11 cellular contexts compared by ENCODE assay signal in genomic region chr9:109967651-109968331, GRCh38.
A peak's percentile ranks its signal among the peaks of the same experiment; 100 is the strongest.
DNase-seq lines count a peak whose midpoint lies in the region; ATAC-seq and TF ChIP-seq lines count a peak whose summit lies in the region.
"Had no signal": no experiment of that assay in that cellular context is flagged by ENCODE, and none has a peak within 500 bp of the region (broad histone marks: within the 10 kb centered on the region; RNA-seq: fewer than 3 reads in every experiment).

No MANE protein-coding gene starts in this region.

- H3K9me3 ChIP-seq in esophagus muscularis mucosa (no peaks in the 10 kb centered on the region), psoas muscle (no peaks in the 10 kb centered on the region)

- no peak for TF ChIP-seq EP300 in esophagus muscularis mucosa (IDR thresholded peaks at IDR 0.05)

- H3K27ac ChIP-seq in esophagus muscularis mucosa (replicated peaks in 1 of 4) (no peak overlapping the region), psoas muscle (no peak overlapping the region)

- TF ChIP-seq POLR2A in esophagus muscularis mucosa (IDR thresholded peaks at IDR 0.05; ENCODE audit: low read depth): no peak

- H3K4me1 ChIP-seq in esophagus muscularis mucosa (peaks cover 3 to 17% (median 15%) of the 10 kb centered on the region in 4 donors), psoas muscle (no peaks in the 10 kb centered on the region)

- ATAC-seq in GM21360 (IDR thresholded peaks at IDR 0.05; ENCODE audit: unreplicated experiment) (peak; percentile 33), HG03575 (IDR thresholded peaks at IDR 0.05; ENCODE audit: extremely low read depth, insufficient number of reproducible peaks, low FRiP score, unreplicated experiment) (peak; percentile 32), psoas muscle (no peak)

- peak; percentile 47 for DNase-seq in GM10266 (ENCODE audit: extremely low spot score)
- DNase-seq in globus pallidus (ENCODE audit: low spot score): peak; percentile 33
- DNase-seq in esophagus muscularis mucosa (ENCODE audit: extremely low spot score): no peak
- no peak for DNase-seq in NCI-H2196 treated with DMSO at 0.1 percent for 48 hours (lab: John Stamatoyannopoulos, UW; ENCODE audit: unreplicated experiment)
- DNase-seq in NCI-H1092 (lab: John Stamatoyannopoulos, UW): no peak
- no peak for DNase-seq in psoas muscle
- DNase-seq: anterior cingulate cortex, NCI-H748 treated with DMSO at 0.1 percent for 48 hours had no signal

- H3K4me3 ChIP-seq in esophagus muscularis mucosa (no peak overlapping the region), psoas muscle (no peak overlapping the region)
- H3K4me3 ChIP-seq: lung had no signal

- TF ChIP-seq CTCF in GM10266 (IDR thresholded peaks at IDR 0.05; ENCODE audit: control insufficient read depth, insufficient read depth, low read depth, missing control alignments) (no peak), esophagus muscularis mucosa (IDR thresholded peaks at IDR 0.05) (no peak), psoas muscle (IDR thresholded peaks at IDR 0.05) (no peak)

- 100% methylated on average over 5 of the region's 5 CpGs for WGBS in esophagus muscularis mucosa
- WGBS in psoas muscle, 3 donors: 86 to 91% (median 91%) methylated on average over 5 of the region's 5 CpGs

- intact Hi-C loops in esophagus muscularis mucosa (cut with DNase I): no loop called here
- intact Hi-C loops in psoas muscle (cut with DNase I): no loop called here

- H3K27me3 ChIP-seq in esophagus muscularis mucosa (no peaks in the 10 kb centered on the region), psoas muscle (ENCODE audit: insufficient read depth in 3 of 3, low read length in 2 of 3) (no peaks in the 10 kb centered on the region)

- H3K36me3 ChIP-seq in esophagus muscularis mucosa (no peaks in the 10 kb centered on the region), psoas muscle (ENCODE audit: insufficient read depth in 1 of 2, low read depth in 1 of 2) (no peaks in the 10 kb centered on the region)

Comparison
In these comparisons a context has a peak if more than half of its experiments do, and no peak if none do; other contexts are left out.
1. DNase-seq: peak in GM10266 (single experiment) and globus pallidus (single experiment); none in esophagus muscularis mucosa (single experiment), NCI-H2196 treated with DMSO at 0.1 percent for 48 hours (single experiment), NCI-H1092 (single experiment) and psoas muscle (0 of 2).
2. ATAC-seq: peak in GM21360 (single experiment) and HG03575 (single experiment); none in psoas muscle (0 of 4).